8 cellular contexts compared by ENCODE assay signal in the genomic region with DNA sequence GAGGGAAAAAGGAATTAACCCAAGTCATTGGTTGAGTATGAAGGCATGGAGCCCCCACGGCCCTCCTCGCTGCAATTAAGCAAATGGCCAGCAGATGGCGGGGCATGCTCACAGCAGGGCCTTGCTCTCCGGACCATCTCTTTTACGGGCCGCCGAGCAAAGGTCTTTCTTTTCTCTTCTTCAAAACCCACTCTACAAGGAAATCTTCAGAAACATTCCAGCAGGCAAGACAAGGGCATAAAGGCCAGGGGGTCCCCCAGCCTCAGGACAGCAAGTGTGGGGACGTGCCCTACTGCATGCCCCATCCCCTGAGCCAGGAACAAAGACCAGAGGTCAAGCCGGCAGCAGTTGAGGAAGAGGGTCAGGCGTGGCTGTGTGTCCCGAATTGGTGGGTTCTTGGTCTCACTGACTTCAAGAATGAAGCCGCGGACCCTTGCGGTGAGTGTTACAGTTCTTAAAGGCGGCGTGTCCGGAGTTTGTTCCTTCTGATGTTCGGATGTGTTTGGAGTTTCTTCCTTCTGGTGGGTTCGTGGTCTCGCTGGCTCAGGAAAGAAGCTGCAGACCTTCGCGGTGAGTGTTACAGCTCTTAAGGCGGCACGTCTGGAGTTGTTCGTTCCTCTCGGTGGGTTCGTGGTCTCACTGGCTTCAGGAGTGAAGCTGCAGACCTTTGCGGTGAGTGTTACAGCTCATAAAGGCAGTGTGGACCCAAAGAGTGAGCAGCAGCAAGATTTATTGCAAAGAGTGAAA.
A peak's percentile ranks its signal among the peaks of the same experiment; 100 is the strongest.
DNase-seq lines count a peak whose midpoint lies in the region; ATAC-seq, FAIRE-seq and TF ChIP-seq lines count a peak whose summit lies in the region.

No MANE protein-coding gene starts in this region.

- peak; percentile 79 for FAIRE-seq in GM18507 (lab: Jason Lieb, UNC)

- peak; percentile 54 for DNase-seq in 8988T
- peak; percentile 60 for DNase-seq in GM18507 (ENCODE audit: extremely low spot score, insufficient read length, low read depth)
- peak; percentile 18 for DNase-seq in NCI-H446 treated with DMSO at 0.1 percent for 48 hours (lab: John Stamatoyannopoulos, UW)
- peak; percentile 80 for DNase-seq in activated CD4-positive, alpha-beta T cell treated with anti-CD3 and anti-CD28 coated beads for 1 hour
- DNase-seq in cardiac fibroblast (ENCODE audit: low read depth in 2 of 2), result peak; percentile 78 to 84
- DNase-seq in islet precursor cell, result peak; percentile 86
- DNase-seq in smooth muscle cell of the brain vasculature (ENCODE audit: low read depth, low spot score), result peak; percentile 41

- peak; percentile 96 for TF ChIP-seq CTCF in cardiac fibroblast (IDR thresholded peaks at IDR 0.05; ENCODE audit: low read depth, low read length)

- H3K4me3 ChIP-seq in cardiac fibroblast (replicated peaks in 1 of 2; ENCODE audit: low read depth in 2 of 2, low read length in 2 of 2), result peak overlapping the region; percentile 28 to 46

- ATAC-seq in HG03354 (IDR thresholded peaks at IDR 0.05; ENCODE audit: poor library complexity, severe bottlenecking, unreplicated experiment), result peak; percentile 85

Comparison
In these comparisons a context has a peak if more than half of its experiments do, and no peak if none do; other contexts are left out.
1. Peak in every context shown above with its lines: DNase-seq, ATAC-seq and H3K4me3 ChIP-seq.
2. DNase-seq: peak in every context shown above with its lines; median percentile 86 in islet precursor cell; 81 in cardiac fibroblast; 80 in activated CD4-positive, alpha-beta T cell treated with anti-CD3 and anti-CD28 coated beads for 1 hour; 60 in GM18507; 54 in 8988T; 41 in smooth muscle cell of the brain vasculature; 18 in NCI-H446 treated with DMSO at 0.1 percent for 48 hours.